Comparison of ENCODE assay signal across 1 cellular context in genomic region chr12:122309564-122310121, GRCh38.
TF ChIP-seq lines count a peak whose summit lies in the region.

No MANE protein-coding gene starts in this region.

TF ChIP-seq in K562, 482 proteins besides CTCF, POLR2A, EP300 and RAD21:
- peak; percentile 40; the same call in 1 of the 2 replicates for TF ChIP-seq USF1 (CRISPR knock-in tag; IDR thresholded peaks at IDR 0.05)
- TF ChIP-seq PRMT5 (CRISPR knock-in tag; IDR thresholded peaks at IDR 0.05), result no peak
- TF ChIP-seq USF2 (CRISPR knock-in tag; IDR thresholded peaks at IDR 0.05), result 0 out of 2 replicates have a peak, but pooled peaks have one; percentile 8
- peak; percentile 53 for TF ChIP-seq RFX1 (IDR thresholded peaks at IDR 0.05)
